1 cellular context compared by ENCODE assay signal in the genomic region with DNA sequence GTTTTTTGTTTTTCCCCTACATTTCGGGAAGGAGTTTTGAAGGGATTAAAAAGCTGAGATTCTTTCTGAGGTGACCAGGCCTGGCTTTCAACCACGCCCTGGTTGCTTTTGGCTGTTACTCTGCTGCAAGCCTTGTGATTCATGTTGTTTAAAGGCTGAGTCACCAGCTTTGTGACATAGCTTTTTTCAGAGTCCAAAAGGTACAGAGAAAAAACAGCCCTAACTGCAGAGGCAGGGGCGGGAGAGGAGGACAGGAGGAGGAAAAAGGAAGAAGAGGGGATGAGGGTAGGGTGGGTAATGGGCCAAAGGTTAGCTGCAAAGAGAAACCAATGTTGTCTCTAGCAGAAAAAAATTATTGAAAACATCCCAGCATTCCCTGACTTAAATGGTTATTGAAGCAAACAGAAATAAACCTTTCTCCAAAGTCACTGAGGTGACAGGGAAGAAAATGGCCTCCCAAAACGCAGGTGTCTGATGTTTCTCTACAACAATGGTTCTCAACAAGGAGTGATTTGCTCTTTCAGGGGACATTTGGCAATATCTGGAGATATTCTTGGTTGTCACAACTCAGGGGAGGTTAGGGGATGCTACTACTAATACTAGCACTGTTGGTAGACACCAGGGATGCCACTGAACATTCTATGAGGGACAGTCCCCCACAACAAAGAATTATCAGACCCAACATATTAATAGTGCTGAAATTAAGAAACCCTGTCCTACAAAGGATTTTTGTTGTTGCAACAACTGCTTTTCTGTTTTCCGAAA.
TF ChIP-seq lines count a peak whose summit lies in the region.

No MANE protein-coding gene starts in this region.

TF ChIP-seq in HepG2, 621 proteins besides CTCF, POLR2A, EP300 and RAD21 (continued from another document and continues in another):
- TF ChIP-seq, protein P1, sequence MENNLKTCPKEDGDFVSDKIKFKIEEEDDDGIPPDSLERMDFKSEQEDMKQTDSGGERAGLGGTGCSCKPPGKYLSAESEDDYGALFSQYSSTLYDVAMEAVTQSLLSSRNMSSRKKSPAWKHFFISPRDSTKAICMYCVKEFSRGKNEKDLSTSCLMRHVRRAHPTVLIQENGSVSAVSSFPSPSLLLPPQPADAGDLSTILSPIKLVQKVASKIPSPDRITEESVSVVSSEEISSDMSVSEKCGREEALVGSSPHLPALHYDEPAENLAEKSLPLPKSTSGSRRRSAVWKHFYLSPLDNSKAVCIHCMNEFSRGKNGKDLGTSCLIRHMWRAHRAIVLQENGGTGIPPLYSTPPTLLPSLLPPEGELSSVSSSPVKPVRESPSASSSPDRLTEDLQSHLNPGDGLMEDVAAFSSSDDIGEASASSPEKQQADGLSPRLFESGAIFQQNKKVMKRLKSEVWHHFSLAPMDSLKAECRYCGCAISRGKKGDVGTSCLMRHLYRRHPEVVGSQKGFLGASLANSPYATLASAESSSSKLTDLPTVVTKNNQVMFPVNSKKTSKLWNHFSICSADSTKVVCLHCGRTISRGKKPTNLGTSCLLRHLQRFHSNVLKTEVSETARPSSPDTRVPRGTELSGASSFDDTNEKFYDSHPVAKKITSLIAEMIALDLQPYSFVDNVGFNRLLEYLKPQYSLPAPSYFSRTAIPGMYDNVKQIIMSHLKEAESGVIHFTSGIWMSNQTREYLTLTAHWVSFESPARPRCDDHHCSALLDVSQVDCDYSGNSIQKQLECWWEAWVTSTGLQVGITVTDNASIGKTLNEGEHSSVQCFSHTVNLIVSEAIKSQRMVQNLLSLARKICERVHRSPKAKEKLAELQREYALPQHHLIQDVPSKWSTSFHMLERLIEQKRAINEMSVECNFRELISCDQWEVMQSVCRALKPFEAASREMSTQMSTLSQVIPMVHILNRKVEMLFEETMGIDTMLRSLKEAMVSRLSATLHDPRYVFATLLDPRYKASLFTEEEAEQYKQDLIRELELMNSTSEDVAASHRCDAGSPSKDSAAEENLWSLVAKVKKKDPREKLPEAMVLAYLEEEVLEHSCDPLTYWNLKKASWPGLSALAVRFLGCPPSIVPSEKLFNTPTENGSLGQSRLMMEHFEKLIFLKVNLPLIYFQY (CRISPR knock-in tag; IDR thresholded peaks at IDR 0.05; ENCODE audit: borderline replicate concordance) = no peak
- TF ChIP-seq, protein P2, sequence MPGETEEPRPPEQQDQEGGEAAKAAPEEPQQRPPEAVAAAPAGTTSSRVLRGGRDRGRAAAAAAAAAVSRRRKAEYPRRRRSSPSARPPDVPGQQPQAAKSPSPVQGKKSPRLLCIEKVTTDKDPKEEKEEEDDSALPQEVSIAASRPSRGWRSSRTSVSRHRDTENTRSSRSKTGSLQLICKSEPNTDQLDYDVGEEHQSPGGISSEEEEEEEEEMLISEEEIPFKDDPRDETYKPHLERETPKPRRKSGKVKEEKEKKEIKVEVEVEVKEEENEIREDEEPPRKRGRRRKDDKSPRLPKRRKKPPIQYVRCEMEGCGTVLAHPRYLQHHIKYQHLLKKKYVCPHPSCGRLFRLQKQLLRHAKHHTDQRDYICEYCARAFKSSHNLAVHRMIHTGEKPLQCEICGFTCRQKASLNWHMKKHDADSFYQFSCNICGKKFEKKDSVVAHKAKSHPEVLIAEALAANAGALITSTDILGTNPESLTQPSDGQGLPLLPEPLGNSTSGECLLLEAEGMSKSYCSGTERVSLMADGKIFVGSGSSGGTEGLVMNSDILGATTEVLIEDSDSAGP (CRISPR knock-in tag; IDR thresholded peaks at IDR 0.05; ENCODE audit: borderline replicate concordance) = no peak; the same call in 1 of the 2 replicates
- peak; percentile 33; the same call in 1 of the 2 replicates for TF ChIP-seq ERF (CRISPR knock-in tag; IDR thresholded peaks at IDR 0.05)
- TF ChIP-seq FOXA1 (IDR thresholded peaks at IDR 0.05) = no peak
- peak; percentile 64 for TF ChIP-seq FOXA1 (CRISPR knock-in tag; IDR thresholded peaks at IDR 0.05)
- peak; percentile 66 for TF ChIP-seq RBFOX2 (IDR thresholded peaks at IDR 0.05; ENCODE audit: low read depth, low read length)
- TF ChIP-seq NAIF1 (CRISPR knock-in tag; IDR thresholded peaks at IDR 0.05; ENCODE audit: borderline replicate concordance) = 0 out of 2 replicates have a peak, but pooled peaks have one; percentile 54
- peak; percentile 84 for TF ChIP-seq NFE2L2 (IDR thresholded peaks at IDR 0.05; ENCODE audit: low read length)
- no peak for TF ChIP-seq ZNF530 (CRISPR knock-in tag; IDR thresholded peaks at IDR 0.05; ENCODE audit: low read depth)
- TF ChIP-seq, protein P3, sequence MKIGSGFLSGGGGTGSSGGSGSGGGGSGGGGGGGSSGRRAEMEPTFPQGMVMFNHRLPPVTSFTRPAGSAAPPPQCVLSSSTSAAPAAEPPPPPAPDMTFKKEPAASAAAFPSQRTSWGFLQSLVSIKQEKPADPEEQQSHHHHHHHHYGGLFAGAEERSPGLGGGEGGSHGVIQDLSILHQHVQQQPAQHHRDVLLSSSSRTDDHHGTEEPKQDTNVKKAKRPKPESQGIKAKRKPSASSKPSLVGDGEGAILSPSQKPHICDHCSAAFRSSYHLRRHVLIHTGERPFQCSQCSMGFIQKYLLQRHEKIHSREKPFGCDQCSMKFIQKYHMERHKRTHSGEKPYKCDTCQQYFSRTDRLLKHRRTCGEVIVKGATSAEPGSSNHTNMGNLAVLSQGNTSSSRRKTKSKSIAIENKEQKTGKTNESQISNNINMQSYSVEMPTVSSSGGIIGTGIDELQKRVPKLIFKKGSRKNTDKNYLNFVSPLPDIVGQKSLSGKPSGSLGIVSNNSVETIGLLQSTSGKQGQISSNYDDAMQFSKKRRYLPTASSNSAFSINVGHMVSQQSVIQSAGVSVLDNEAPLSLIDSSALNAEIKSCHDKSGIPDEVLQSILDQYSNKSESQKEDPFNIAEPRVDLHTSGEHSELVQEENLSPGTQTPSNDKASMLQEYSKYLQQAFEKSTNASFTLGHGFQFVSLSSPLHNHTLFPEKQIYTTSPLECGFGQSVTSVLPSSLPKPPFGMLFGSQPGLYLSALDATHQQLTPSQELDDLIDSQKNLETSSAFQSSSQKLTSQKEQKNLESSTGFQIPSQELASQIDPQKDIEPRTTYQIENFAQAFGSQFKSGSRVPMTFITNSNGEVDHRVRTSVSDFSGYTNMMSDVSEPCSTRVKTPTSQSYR (CRISPR knock-in tag; IDR thresholded peaks at IDR 0.05; ENCODE audit: borderline replicate concordance) = 0 out of 2 replicates have a peak, but pooled peaks have one; percentile 16
- no peak for TF ChIP-seq TBX3 (IDR thresholded peaks at IDR 0.05; ENCODE audit: borderline replicate concordance)
- peak; percentile 78 for TF ChIP-seq FOXA3 (CRISPR knock-in tag; IDR thresholded peaks at IDR 0.05)
- TF ChIP-seq ZNF614 (CRISPR knock-in tag; IDR thresholded peaks at IDR 0.05; ENCODE audit: borderline replicate concordance) = peak; percentile 41; the same call in 1 of the 2 replicates
- TF ChIP-seq ZNF446 (CRISPR knock-in tag; IDR thresholded peaks at IDR 0.05) = no peak
- 0 out of 2 replicates have a peak, but pooled peaks have one; percentile 52 for TF ChIP-seq MAF1 (CRISPR knock-in tag; IDR thresholded peaks at IDR 0.05; ENCODE audit: borderline replicate concordance)
- 0 out of 2 replicates have a peak, but pooled peaks have one; percentile 5 for TF ChIP-seq SALL2 (CRISPR knock-in tag; IDR thresholded peaks at IDR 0.05)
- TF ChIP-seq SIN3B (IDR thresholded peaks at IDR 0.05; ENCODE audit: low read length) = no peak; the same call in 1 of the 2 replicates
- no peak for TF ChIP-seq SCMH1 (CRISPR knock-in tag; IDR thresholded peaks at IDR 0.05; ENCODE audit: borderline replicate concordance)
- peak; percentile 35; the same call in 1 of the 2 replicates for TF ChIP-seq ZNF878 (CRISPR knock-in tag; IDR thresholded peaks at IDR 0.05)
- no peak; the same call in 1 of the 2 replicates for TF ChIP-seq TGIF2 (CRISPR knock-in tag; IDR thresholded peaks at IDR 0.05)
- peak; percentile 56 for TF ChIP-seq PHF21A (CRISPR knock-in tag; IDR thresholded peaks at IDR 0.05)
- peak; percentile 19; the same call in 1 of the 2 replicates for TF ChIP-seq ZBTB7B (CRISPR knock-in tag; IDR thresholded peaks at IDR 0.05)
- TF ChIP-seq FOSL2 (CRISPR knock-in tag; IDR thresholded peaks at IDR 0.05) = peak; percentile 99
- 0 out of 2 replicates have a peak, but pooled peaks have one; percentile 68 for TF ChIP-seq RFXAP (CRISPR knock-in tag; IDR thresholded peaks at IDR 0.05; ENCODE audit: borderline replicate concordance)
- no peak for TF ChIP-seq ZNF605 (CRISPR knock-in tag; IDR thresholded peaks at IDR 0.05)
- TF ChIP-seq POGZ (CRISPR knock-in tag; IDR thresholded peaks at IDR 0.05) = peak; percentile 16; the same call in 1 of the 2 replicates
- TF ChIP-seq ZNF205 (CRISPR knock-in tag; IDR thresholded peaks at IDR 0.05) = 0 out of 2 replicates have a peak, but pooled peaks have one; percentile 33
- peak; percentile 72; the same call in 1 of the 2 replicates for TF ChIP-seq MAFG (CRISPR knock-in tag; IDR thresholded peaks at IDR 0.05)
- TF ChIP-seq ZNF766 (CRISPR knock-in tag; IDR thresholded peaks at IDR 0.05; ENCODE audit: borderline replicate concordance) = peak; percentile 53; the same call in 1 of the 2 replicates
- no peak for TF ChIP-seq ZNF317 (CRISPR knock-in tag; IDR thresholded peaks at IDR 0.05)
- peak; percentile 77 for TF ChIP-seq MAFF (IDR thresholded peaks at IDR 0.05; ENCODE audit: low read depth, low read length)
- TF ChIP-seq, protein P4, sequence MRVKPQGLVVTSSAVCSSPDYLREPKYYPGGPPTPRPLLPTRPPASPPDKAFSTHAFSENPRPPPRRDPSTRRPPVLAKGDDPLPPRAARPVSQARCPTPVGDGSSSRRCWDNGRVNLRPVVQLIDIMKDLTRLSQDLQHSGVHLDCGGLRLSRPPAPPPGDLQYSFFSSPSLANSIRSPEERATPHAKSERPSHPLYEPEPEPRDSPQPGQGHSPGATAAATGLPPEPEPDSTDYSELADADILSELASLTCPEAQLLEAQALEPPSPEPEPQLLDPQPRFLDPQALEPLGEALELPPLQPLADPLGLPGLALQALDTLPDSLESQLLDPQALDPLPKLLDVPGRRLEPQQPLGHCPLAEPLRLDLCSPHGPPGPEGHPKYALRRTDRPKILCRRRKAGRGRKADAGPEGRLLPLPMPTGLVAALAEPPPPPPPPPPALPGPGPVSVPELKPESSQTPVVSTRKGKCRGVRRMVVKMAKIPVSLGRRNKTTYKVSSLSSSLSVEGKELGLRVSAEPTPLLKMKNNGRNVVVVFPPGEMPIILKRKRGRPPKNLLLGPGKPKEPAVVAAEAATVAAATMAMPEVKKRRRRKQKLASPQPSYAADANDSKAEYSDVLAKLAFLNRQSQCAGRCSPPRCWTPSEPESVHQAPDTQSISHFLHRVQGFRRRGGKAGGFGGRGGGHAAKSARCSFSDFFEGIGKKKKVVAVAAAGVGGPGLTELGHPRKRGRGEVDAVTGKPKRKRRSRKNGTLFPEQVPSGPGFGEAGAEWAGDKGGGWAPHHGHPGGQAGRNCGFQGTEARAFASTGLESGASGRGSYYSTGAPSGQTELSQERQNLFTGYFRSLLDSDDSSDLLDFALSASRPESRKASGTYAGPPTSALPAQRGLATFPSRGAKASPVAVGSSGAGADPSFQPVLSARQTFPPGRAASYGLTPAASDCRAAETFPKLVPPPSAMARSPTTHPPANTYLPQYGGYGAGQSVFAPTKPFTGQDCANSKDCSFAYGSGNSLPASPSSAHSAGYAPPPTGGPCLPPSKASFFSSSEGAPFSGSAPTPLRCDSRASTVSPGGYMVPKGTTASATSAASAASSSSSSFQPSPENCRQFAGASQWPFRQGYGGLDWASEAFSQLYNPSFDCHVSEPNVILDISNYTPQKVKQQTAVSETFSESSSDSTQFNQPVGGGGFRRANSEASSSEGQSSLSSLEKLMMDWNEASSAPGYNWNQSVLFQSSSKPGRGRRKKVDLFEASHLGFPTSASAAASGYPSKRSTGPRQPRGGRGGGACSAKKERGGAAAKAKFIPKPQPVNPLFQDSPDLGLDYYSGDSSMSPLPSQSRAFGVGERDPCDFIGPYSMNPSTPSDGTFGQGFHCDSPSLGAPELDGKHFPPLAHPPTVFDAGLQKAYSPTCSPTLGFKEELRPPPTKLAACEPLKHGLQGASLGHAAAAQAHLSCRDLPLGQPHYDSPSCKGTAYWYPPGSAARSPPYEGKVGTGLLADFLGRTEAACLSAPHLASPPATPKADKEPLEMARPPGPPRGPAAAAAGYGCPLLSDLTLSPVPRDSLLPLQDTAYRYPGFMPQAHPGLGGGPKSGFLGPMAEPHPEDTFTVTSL (CRISPR knock-in tag; IDR thresholded peaks at IDR 0.05; ENCODE audit: borderline replicate concordance) = peak; percentile 63; the same call in 1 of the 2 replicates
- TF ChIP-seq ZNF746 (CRISPR knock-in tag; IDR thresholded peaks at IDR 0.05) = peak; percentile 92
- no peak for TF ChIP-seq MEIS2 (CRISPR knock-in tag; IDR thresholded peaks at IDR 0.05)
- peak; percentile 40 for TF ChIP-seq ZNF781 (CRISPR knock-in tag; IDR thresholded peaks at IDR 0.05; ENCODE audit: borderline replicate concordance, not compliant biosample characterization)
- 0 out of 2 replicates have a peak, but pooled peaks have one; percentile 32 for TF ChIP-seq KLF6 (CRISPR knock-in tag; IDR thresholded peaks at IDR 0.05)
- TF ChIP-seq, protein P5, sequence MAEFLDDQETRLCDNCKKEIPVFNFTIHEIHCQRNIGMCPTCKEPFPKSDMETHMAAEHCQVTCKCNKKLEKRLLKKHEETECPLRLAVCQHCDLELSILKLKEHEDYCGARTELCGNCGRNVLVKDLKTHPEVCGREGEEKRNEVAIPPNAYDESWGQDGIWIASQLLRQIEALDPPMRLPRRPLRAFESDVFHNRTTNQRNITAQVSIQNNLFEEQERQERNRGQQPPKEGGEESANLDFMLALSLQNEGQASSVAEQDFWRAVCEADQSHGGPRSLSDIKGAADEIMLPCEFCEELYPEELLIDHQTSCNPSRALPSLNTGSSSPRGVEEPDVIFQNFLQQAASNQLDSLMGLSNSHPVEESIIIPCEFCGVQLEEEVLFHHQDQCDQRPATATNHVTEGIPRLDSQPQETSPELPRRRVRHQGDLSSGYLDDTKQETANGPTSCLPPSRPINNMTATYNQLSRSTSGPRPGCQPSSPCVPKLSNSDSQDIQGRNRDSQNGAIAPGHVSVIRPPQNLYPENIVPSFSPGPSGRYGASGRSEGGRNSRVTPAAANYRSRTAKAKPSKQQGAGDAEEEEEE (CRISPR knock-in tag; IDR thresholded peaks at IDR 0.05; ENCODE audit: borderline replicate concordance) = no peak
- TF ChIP-seq, protein P6, sequence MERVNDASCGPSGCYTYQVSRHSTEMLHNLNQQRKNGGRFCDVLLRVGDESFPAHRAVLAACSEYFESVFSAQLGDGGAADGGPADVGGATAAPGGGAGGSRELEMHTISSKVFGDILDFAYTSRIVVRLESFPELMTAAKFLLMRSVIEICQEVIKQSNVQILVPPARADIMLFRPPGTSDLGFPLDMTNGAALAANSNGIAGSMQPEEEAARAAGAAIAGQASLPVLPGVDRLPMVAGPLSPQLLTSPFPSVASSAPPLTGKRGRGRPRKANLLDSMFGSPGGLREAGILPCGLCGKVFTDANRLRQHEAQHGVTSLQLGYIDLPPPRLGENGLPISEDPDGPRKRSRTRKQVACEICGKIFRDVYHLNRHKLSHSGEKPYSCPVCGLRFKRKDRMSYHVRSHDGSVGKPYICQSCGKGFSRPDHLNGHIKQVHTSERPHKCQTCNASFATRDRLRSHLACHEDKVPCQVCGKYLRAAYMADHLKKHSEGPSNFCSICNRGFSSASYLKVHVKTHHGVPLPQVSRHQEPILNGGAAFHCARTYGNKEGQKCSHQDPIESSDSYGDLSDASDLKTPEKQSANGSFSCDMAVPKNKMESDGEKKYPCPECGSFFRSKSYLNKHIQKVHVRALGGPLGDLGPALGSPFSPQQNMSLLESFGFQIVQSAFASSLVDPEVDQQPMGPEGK (CRISPR knock-in tag; IDR thresholded peaks at IDR 0.05) = peak; percentile 43
- no peak for TF ChIP-seq LCORL (IDR thresholded peaks at IDR 0.05)
- peak; percentile 87 for TF ChIP-seq LCORL (CRISPR knock-in tag; IDR thresholded peaks at IDR 0.05)
- TF ChIP-seq FOXK2 (IDR thresholded peaks at IDR 0.05) = peak; percentile 49; the same call in 1 of the 2 replicates
- peak; percentile 55; the same call in 1 of the 2 replicates for TF ChIP-seq ELF1 (CRISPR knock-in tag; IDR thresholded peaks at IDR 0.05)
- TF ChIP-seq ETV5 (CRISPR knock-in tag; IDR thresholded peaks at IDR 0.05; ENCODE audit: borderline replicate concordance) = peak; percentile 42; the same call in 1 of the 2 replicates
